ENCODE assay signal across 8 cellular contexts in genomic region chr1:120415492-120415931, GRCh38. TPM values are rescaled to one million over a fixed set of nuclear protein-coding genes. Genes with fewer than 3 reads are reported as not detected.
A peak's percentile ranks its signal among the peaks of the same experiment; 100 is the strongest.
DNase-seq lines count a peak whose midpoint lies in the region; ATAC-seq and TF ChIP-seq lines count a peak whose summit lies in the region.
"Not testable (repeated sequence)": the region's sequence is repeated elsewhere in the genome, so short reads cannot be mapped to it uniquely, and the experiment has no call there.

No MANE protein-coding gene starts in this region.

- H3K4me1 ChIP-seq in iPS-18a (ENCODE audit: control insufficient read depth, low read depth, low read length); upper lobe of left lung: not testable (repeated sequence)

- not testable (repeated sequence) for TF ChIP-seq EP300 in upper lobe of left lung (IDR thresholded peaks at IDR 0.05)

- H3K9me3 ChIP-seq in iPS-18a (ENCODE audit: control insufficient read depth, low read depth, low read length); upper lobe of left lung: not testable (repeated sequence)

- H3K4me3 ChIP-seq in iPS-18a (ENCODE audit: low read length) (peak overlapping the region; percentile 58), upper lobe of left lung (peak overlapping the region; percentile 41 to 70 (median 66))

- TF ChIP-seq CTCF in upper lobe of left lung (IDR thresholded peaks at IDR 0.05), result not testable (repeated sequence)

- H3K27me3 ChIP-seq in iPS-18a (ENCODE audit: control insufficient read depth, insufficient read depth, low read length); upper lobe of left lung: not testable (repeated sequence)

- H3K9ac ChIP-seq in iPS-18a (ENCODE audit: low read length), result not testable (repeated sequence)

- not testable (repeated sequence) for H3K36me3 ChIP-seq in iPS-18a (ENCODE audit: control insufficient read depth, low read depth, low read length); upper lobe of left lung

- DNase-seq in NCI-H526 treated with DMSO at 0.1 percent for 48 hours (lab: John Stamatoyannopoulos, UW) (peak; percentile 14), cerebellum (ENCODE audit: low spot score) (peak; percentile 5), posterior vena cava (ENCODE audit: low spot score) (peak; percentile 78), upper lobe of left lung (peak; percentile 17 to 36)
- DNase-seq in activated CD4-positive, alpha-beta T cell treated with anti-CD3 and anti-CD28 coated beads for 4 hours, result peak; percentile 7 to 18

- WGBS in upper lobe of left lung, 2 donors, result 1 to 2% methylated on average over 6 to 14 of the region's 21 CpGs

- not testable (repeated sequence) for TF ChIP-seq POLR2A in upper lobe of left lung (IDR thresholded peaks at IDR 0.05)

- H3K27ac ChIP-seq in iPS-18a (ENCODE audit: low read length), result not testable (repeated sequence)
- H3K27ac ChIP-seq in upper lobe of left lung, result peak overlapping the region; percentile 48 to 86 (median 70)

- intact Hi-C loops in posterior vena cava (cut with DNase I), result not testable (repeated sequence)

- ATAC-seq in GM18502 (IDR thresholded peaks at IDR 0.05; ENCODE audit: poor library complexity, unreplicated experiment) (peak; percentile 41), HG03045 (IDR thresholded peaks at IDR 0.05; ENCODE audit: unreplicated experiment) (peak; percentile 33), upper lobe of left lung (ENCODE audit: low FRiP score in 2 of 2) (peak; percentile 82 to 93)

RNA-seq across cellular contexts. Expression of gene NBPF8, which starts 0.7 kb away (rescaled TPM):
- total RNA-seq in cerebellum (11.4 TPM), posterior vena cava (10 to 100 TPM in 1 of 2 donors, 1 to 10 TPM in 1; 7.6 to 11.3 TPM), upper lobe of left lung (10 to 100 TPM in 3 of 6 donors, 1 to 10 TPM in 3; 7.6 to 47.1 (median 11.6) TPM)

Comparison
In these comparisons a context has a peak if more than half of its experiments do, and no peak if none do; other contexts are left out.
1. ATAC-seq: peak in every context shown above with its lines; median percentile 88 in upper lobe of left lung; 41 in GM18502; 33 in HG03045.
2. DNase-seq: peak in every context shown above with its lines; median percentile 78 in posterior vena cava; 26 in upper lobe of left lung; 14 in NCI-H526 treated with DMSO at 0.1 percent for 48 hours; 12 in activated CD4-positive, alpha-beta T cell treated with anti-CD3 and anti-CD28 coated beads for 4 hours; 5 in cerebellum.